ENCODE assay signal across 8 cellular contexts in genomic region chr3:9713142-9713541, GRCh38. TPM values are rescaled to one million over a fixed set of nuclear protein-coding genes. Genes with fewer than 3 reads are reported as not detected.
"Had no signal": no experiment of that assay in that cellular context is flagged by ENCODE, and none has a peak within 500 bp of the region (broad histone marks: within the 10 kb centered on the region; RNA-seq: fewer than 3 reads in every experiment).

No MANE protein-coding gene starts in this region.

- FAIRE-seq: HTR-8/SVneo had no signal

- H2AFZ ChIP-seq: GM23248 had no signal

- H3K36me3 ChIP-seq: HAP-1 had no signal

- H3K9ac ChIP-seq: GM23248 had no signal

- H3K4me1 ChIP-seq: HAP-1 had no signal

- DNase-seq: GM23248, GOT3, H7, IMR-90, KBM-7 had no signal

- H3K4me3 ChIP-seq: GM23248, HAP-1 had no signal

- ATAC-seq: HCT116 had no signal

- H3K9me3 ChIP-seq: HAP-1 had no signal

- H3K27ac ChIP-seq: GM23248 had no signal

RNA-seq across cellular contexts. Expression of gene CPNE9, which starts 9.5 kb away (rescaled TPM):
- total RNA-seq: GM23248, IMR-90 had no signal
- polyA plus RNA-seq: GM23248, IMR-90 had no signal
